ENCODE assay signal across 21 cellular contexts in genomic region chr11:131372243-131372930, GRCh38. TPM values are rescaled to one million over a fixed set of nuclear protein-coding genes. Genes with fewer than 3 reads are reported as not detected.
A peak's percentile ranks its signal among the peaks of the same experiment; 100 is the strongest.
DNase-seq lines count a peak whose midpoint lies in the region; ATAC-seq and TF ChIP-seq lines count a peak whose summit lies in the region.
"Had no signal": no experiment of that assay in that cellular context is flagged by ENCODE, and none has a peak within 500 bp of the region (broad histone marks: within the 10 kb centered on the region; RNA-seq: fewer than 3 reads in every experiment).

No MANE protein-coding gene starts in this region.

- H3K4me1 ChIP-seq in upper lobe of right lung (peaks cover 5% of the 10 kb centered on the region), uterus (peaks cover 0 to 3% of the 10 kb centered on the region in 2 donors)
- H3K4me1 ChIP-seq: SJSA1 had no signal

- H3K36me3 ChIP-seq in upper lobe of right lung (no peaks in the 10 kb centered on the region), uterus (no peaks in the 10 kb centered on the region)
- H3K36me3 ChIP-seq: MG63, SJSA1 had no signal

- peak overlapping the region; percentile 32 for H3K27ac ChIP-seq in angular gyrus (ENCODE audit: low read depth, low read length)
- H3K27ac ChIP-seq in substantia nigra (ENCODE audit: low read depth, low read length, poor library complexity, severe bottlenecking): peak overlapping the region; percentile 3
- H3K27ac ChIP-seq in upper lobe of right lung: no peak overlapping the region
- no peak overlapping the region for H3K27ac ChIP-seq in uterus
- H3K27ac ChIP-seq: SJSA1 had no signal

- CTCF ChIA-PET in HEK293T (lab: Yijun Ruan, JAX): no interaction called here

- H3K27me3 ChIP-seq in upper lobe of right lung (peaks cover 42% of the 10 kb centered on the region), uterus (peaks cover 0 to 5% of the 10 kb centered on the region in 2 donors)
- H3K27me3 ChIP-seq: SJSA1 had no signal

- TF ChIP-seq CTCF in upper lobe of right lung (IDR thresholded peaks at IDR 0.05): no peak
- TF ChIP-seq CTCF in uterus (IDR thresholded peaks at IDR 0.05): no peak

- POLR2A ChIA-PET in HEK293T (lab: Yijun Ruan, JAX): no interaction called here

- intact Hi-C loops in upper lobe of right lung (cut with DNase I): no loop called here
- intact Hi-C loops in posterior vena cava (cut with DNase I): no loop called here
- intact Hi-C loops in uterus (cut with DNase I; ENCODE audit: low total_unique reads): no loop called here

- peak; percentile 79 for DNase-seq in NCI-H526 treated with DMSO at 0.1 percent for 48 hours (lab: John Stamatoyannopoulos, UW)
- peak; percentile 16 for DNase-seq in midbrain (lab: John Stamatoyannopoulos, UW)
- peak in 2 of 49 donors; percentile 17 to 21 for DNase-seq in substantia nigra (lab: John Stamatoyannopoulos, UW)
- no peak for DNase-seq in upper lobe of right lung
- no peak for DNase-seq in posterior vena cava (ENCODE audit: low spot score)
- DNase-seq in uterus: no peak
- DNase-seq in HEK293T (ENCODE audit: extremely low spot score): no peak
- DNase-seq: ACHN; CD8-positive, alpha-beta memory T cell; IMR-90; Kasumi-1; MG63; NCI-H1048; NCI-H1436 treated with DMSO at 0.1 percent for 48 hours; NCI-H2029 treated with DMSO at 0.1 percent for 48 hours; NCI-H2171 treated with DMSO at 0.1 percent for 48 hours; NCI-H446; SW 1271 had no signal

- ATAC-seq in upper lobe of right lung: no peak

- no peak for TF ChIP-seq POLR2A in uterus (IDR thresholded peaks at IDR 0.05)

- H3K4me3 ChIP-seq in upper lobe of right lung (no peak overlapping the region), uterus (no peak overlapping the region)
- H3K4me3 ChIP-seq: MG63, SJSA1 had no signal

- no peaks in the 10 kb centered on the region for H3K9me3 ChIP-seq in upper lobe of right lung
- no peaks in the 10 kb centered on the region for H3K9me3 ChIP-seq in uterus
- H3K9me3 ChIP-seq: MG63, SJSA1 had no signal

TF ChIP-seq in HEK293T, 16 proteins besides CTCF, POLR2A, EP300 and RAD21:
- TF ChIP-seq TARDBP (IDR thresholded peaks at IDR 0.05): no peak
- TF ChIP-seq ZNF384 (IDR thresholded peaks at IDR 0.05): no peak
- TF ChIP-seq L3MBTL2 (conservative IDR thresholded peaks at IDR 0.05): no peak
- TF ChIP-seq FOXA1 (IDR thresholded peaks at IDR 0.05): no peak
- no peak for TF ChIP-seq FOXK2 (IDR thresholded peaks at IDR 0.05)
- TF ChIP-seq NFRKB (IDR thresholded peaks at IDR 0.05): no peak
- TF ChIP-seq FOXM1 (IDR thresholded peaks at IDR 0.05; ENCODE audit: borderline replicate concordance): no peak
- TF ChIP-seq ARNT (IDR thresholded peaks at IDR 0.05): no peak
- TF ChIP-seq LEF1 (IDR thresholded peaks at IDR 0.05; ENCODE audit: borderline replicate concordance): no peak
- TF ChIP-seq HDGF (IDR thresholded peaks at IDR 0.05; ENCODE audit: borderline replicate concordance): no peak
- no peak for TF ChIP-seq ELF4 (IDR thresholded peaks at IDR 0.05)
- TF ChIP-seq CTBP1 (IDR thresholded peaks at IDR 0.05; ENCODE audit: borderline replicate concordance): no peak
- TF ChIP-seq BHLHE40 (IDR thresholded peaks at IDR 0.05; ENCODE audit: borderline replicate concordance): no peak
- TF ChIP-seq SP1 (IDR thresholded peaks at IDR 0.05): no peak
- no peak for TF ChIP-seq SUZ12 (IDR thresholded peaks at IDR 0.05)
- TF ChIP-seq PKNOX1 (IDR thresholded peaks at IDR 0.05): no peak
TF ChIP-seq in HEK293T: peak in this region for 0.

RNA-seq across cellular contexts. Expression of gene NTM, which starts 2.0 kb away (rescaled TPM):
- total RNA-seq in upper lobe of right lung (3.7 TPM), posterior vena cava (10 to 100 TPM in 1 of 2 donors, 1 to 10 TPM in 1; 8.2 to 16.1 TPM), uterus (1 to 10 TPM in 2 of 4 donors, not detected in 2; 1.4 to 5.7 TPM)
- total RNA-seq: CD8-positive, alpha-beta memory T cell; HT-29 had no signal

Comparison
In these comparisons a context has a peak if more than half of its experiments do, and no peak if none do; other contexts are left out.
1. DNase-seq: peak in NCI-H526 treated with DMSO at 0.1 percent for 48 hours (single experiment) and midbrain (single experiment); none in upper lobe of right lung (single experiment), posterior vena cava (single experiment), uterus (0 of 2) and HEK293T (single experiment).
2. H3K27ac ChIP-seq: peak in angular gyrus (single experiment) and substantia nigra (single experiment); none in upper lobe of right lung (single experiment) and uterus (0 of 2).